In the genomic region with DNA sequence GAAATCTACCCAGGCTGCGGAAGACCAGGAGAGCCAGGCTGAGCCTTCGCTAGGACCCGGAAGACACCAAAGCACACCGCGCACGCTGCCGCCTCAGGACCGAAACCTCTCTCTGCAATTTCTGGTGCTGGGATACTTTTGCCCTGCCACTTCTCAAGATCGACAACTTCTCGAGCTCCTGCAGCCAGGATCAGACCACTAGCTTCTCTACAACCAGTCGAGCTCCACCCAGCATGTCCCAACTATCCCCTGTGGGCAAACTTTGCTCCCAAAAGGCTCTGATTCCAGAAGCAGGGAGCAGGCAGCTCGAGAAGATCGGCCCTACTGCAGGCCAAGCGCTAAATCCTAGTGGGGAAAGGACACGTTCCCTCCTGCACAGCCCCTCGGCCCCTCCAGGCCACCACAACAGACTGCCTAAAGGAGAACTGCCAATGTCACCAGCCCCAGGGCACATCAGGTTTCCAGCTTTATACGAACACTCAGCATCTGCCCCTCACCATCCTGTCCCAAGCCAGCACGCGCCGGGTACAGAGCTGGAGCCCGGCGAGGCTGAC, we compare ENCODE assay signal across 8 cellular contexts. TPM values are rescaled to one million over a fixed set of nuclear protein-coding genes. Genes with fewer than 3 reads are reported as not detected.
DNase-seq lines count a peak whose midpoint lies in the region; ATAC-seq and TF ChIP-seq lines count a peak whose summit lies in the region.

No MANE protein-coding gene starts in this region.

- TF ChIP-seq CTCF in KMS-11 (conservative IDR thresholded peaks at IDR 0.05; ENCODE audit: low read depth, low read length), result no peak
- TF ChIP-seq CTCF in MCF 10A (IDR thresholded peaks at IDR 0.05; ENCODE audit: unreplicated experiment), result no peak

- CTCF ChIA-PET in MCF 10A (lab: Yijun Ruan, JAX), result interaction anchor here (0.5 to 1.8 kb wide), 16 partner anchors 17 to 1643 kb away, joined by 3 to 5 read pairs (median 3); a partner anchor contains a TSS

- H3K36me3 Mint-ChIP-seq in T-helper 17 cell (ENCODE audit: low read depth) (peaks cover 6% of the 10 kb centered on the region), MCF 10A (ENCODE audit: insufficient read depth, unreplicated experiment) (peaks cover 72% of the 10 kb centered on the region)

- H3K27me3 ChIP-seq in KMS-11 (ENCODE audit: insufficient read depth, low read depth), result no peaks in the 10 kb centered on the region

- intact Hi-C loops in MCF 10A (cut with micrococcal nuclease), result loop anchor here (1.0 to 5.0 kb wide), 4 partner anchors 40 to 201 kb away; a partner anchor contains a TSS

- no peaks in the 10 kb centered on the region for H3K9me3 ChIP-seq in T-helper 17 cell (ENCODE audit: control insufficient read depth, low read length, poor library complexity, severe bottlenecking)

- peak overlapping the region; percentile 99 for H3K9ac ChIP-seq in KMS-11

- H3K36me3 ChIP-seq in KMS-11 (ENCODE audit: insufficient read depth), result no peaks in the 10 kb centered on the region; the same call in 1 of the 2 replicates

- H3K4me1 Mint-ChIP-seq in T-helper 17 cell, result peaks cover 32% of the 10 kb centered on the region
- H3K4me1 Mint-ChIP-seq in MCF 10A (ENCODE audit: insufficient read depth, unreplicated experiment), result peaks cover 21% of the 10 kb centered on the region

- H3K4me3 Mint-ChIP-seq in T-helper 17 cell (peak overlapping the region; percentile 97), MCF 10A (ENCODE audit: unreplicated experiment) (peak overlapping the region; percentile 97)

- peak overlapping the region; percentile 52 for H2AFZ ChIP-seq in KMS-11 (ENCODE audit: low read depth)

- H3K4me2 ChIP-seq in KMS-11, result peak overlapping the region; percentile 98

- H3K9me3 Mint-ChIP-seq in MCF 10A (ENCODE audit: unreplicated experiment), result no peaks in the 10 kb centered on the region

- POLR2A ChIA-PET in MCF 10A (lab: Yijun Ruan, JAX), result interaction anchor here (0.6 to 5.4 kb wide), 27 partner anchors 9 to 700 kb away, joined by 3 to 108 read pairs (median 4); a partner anchor contains a TSS

- peaks cover 61% of the 10 kb centered on the region for H3K79me2 ChIP-seq in KMS-11 (ENCODE audit: insufficient read depth, low read depth)

- ATAC-seq in T-helper 17 cell (no peak), GM19452 (IDR thresholded peaks at IDR 0.05; ENCODE audit: unreplicated experiment) (no peak), GM18909 (IDR thresholded peaks at IDR 0.05; ENCODE audit: poor library complexity, unreplicated experiment) (no peak)

- DNase-seq in EL (peak; percentile 55), T-helper 17 cell (peak in 1 of 3 donors; percentile 26), MCF 10A (ENCODE audit: unreplicated experiment) (peak; percentile 63), iPS-NIHi11 (ENCODE audit: low spot score) (peak; percentile 56)
- DNase-seq in stimulated activated CD4-positive, alpha-beta T cell treated with anti-CD3 and anti-CD28 coated beads, Interleukin-12 subunit alpha, Interleukin-12 subunit beta, amount 100 ng/mL, for 24 hours (ENCODE audit: low read depth in 2 of 2), result peak; percentile 18 to 49

- H4K20me1 ChIP-seq in KMS-11 (ENCODE audit: insufficient read depth), result no peaks in the 10 kb centered on the region

- TSS peak; percentile 33 for BruUV-seq in MCF 10A (replicated peaks; lab: Mats Ljungman, UMichigan)

- peak overlapping the region; percentile 100 for H3K27ac ChIP-seq in KMS-11

- no peak overlapping the region for H3K4me3 ChIP-seq in KMS-11 (IDR thresholded peaks at IDR 0.05; ENCODE audit: insufficient read depth, low read depth, low read length)

- H3K4me1 ChIP-seq in KMS-11 (ENCODE audit: low read depth, poor library complexity, severe bottlenecking), result peaks cover 32% of the 10 kb centered on the region

- H3K27me3 Mint-ChIP-seq in T-helper 17 cell (no peaks in the 10 kb centered on the region), MCF 10A (ENCODE audit: insufficient read depth, unreplicated experiment) (no peaks in the 10 kb centered on the region)

- peak overlapping the region; percentile 92 for H3K27ac Mint-ChIP-seq in T-helper 17 cell
- H3K27ac Mint-ChIP-seq in MCF 10A (ENCODE audit: low read depth, unreplicated experiment), result peak overlapping the region; percentile 94

RNA-seq across cellular contexts. Expression of a gene that starts 1.0 kb away (rescaled TPM):
- total RNA-seq in T-helper 17 cell (10 to 100 TPM; 87.6 to 90.2 TPM), MCF 10A (2022) (31.1 and 37.8 TPM in 2 replicates)

RNA-seq across cellular contexts. Expression of a gene that starts 40.2 kb away (rescaled TPM):
- total RNA-seq in T-helper 17 cell, result 100 to 1,000 TPM; 116 to 123 TPM
- total RNA-seq in MCF 10A (2022), result 84.7 and 89.0 TPM in 2 replicates

RNA-seq across cellular contexts. Expression of a gene that starts 46.3 kb away (rescaled TPM):
- total RNA-seq in T-helper 17 cell, result 100 to 1,000 TPM; 120 to 123 TPM
- 167 and 189 TPM in 2 replicates for total RNA-seq in MCF 10A (2022)
